8 cellular contexts compared by ENCODE assay signal in genomic region chr17:59753522-59754467, GRCh38. TPM values are rescaled to one million over a fixed set of nuclear protein-coding genes. Genes with fewer than 3 reads are reported as not detected.
DNase-seq lines count a peak whose midpoint lies in the region; ATAC-seq, FAIRE-seq and TF ChIP-seq lines count a peak whose summit lies in the region.

No MANE protein-coding gene starts in this region.

- peak overlapping the region; percentile 82 for H3K9ac ChIP-seq in PC-3 (ENCODE audit: low read length)

- peaks cover 16% of the 10 kb centered on the region for H3F3A ChIP-seq in PC-3 (ENCODE audit: low read length, unreplicated experiment)

- H3K4me1 ChIP-seq in PC-3 (ENCODE audit: insufficient read depth, low read length) (peaks cover 43% of the 10 kb centered on the region), small intestine (ENCODE audit: control insufficient read depth in 2 of 2, insufficient read depth in 1 of 2, low read depth in 1 of 2, low read length in 1 of 2) (peaks cover 0 to 4% of the 10 kb centered on the region in 2 donors)

- H3K36me3 ChIP-seq in BJ (ENCODE audit: control insufficient read depth, insufficient read depth, low read length), result no peaks in the 10 kb centered on the region
- H3K36me3 ChIP-seq in PC-3 (ENCODE audit: low read depth, low read length), result peaks cover 7% of the 10 kb centered on the region
- peaks cover 2 to 6% of the 10 kb centered on the region in 2 donors for H3K36me3 ChIP-seq in small intestine (ENCODE audit: control insufficient read depth in 2 of 2, insufficient read depth in 2 of 2, low read length in 2 of 2)

- DNase-seq in BJ (ENCODE audit: low read depth), result peak; percentile 66
- DNase-seq in LoVo (ENCODE audit: low spot score), result peak; percentile 87
- DNase-seq in PC-3, result peak; percentile 97
- peak; percentile 56 to 92 for DNase-seq in T47D (ENCODE audit: low read depth in 1 of 2, low spot score in 1 of 2)
- peak; percentile 91 for DNase-seq in iris pigment epithelial cell (ENCODE audit: low read depth)
- DNase-seq in small intestine, result peak; percentile 88
- DNase-seq in activated effector memory CD4-positive, alpha-beta T cell treated with Interleukin-2 at 50 U/mL for 16 hours, result no peak

- H3K27ac ChIP-seq in PC-3 (ENCODE audit: low read length) (peak overlapping the region; percentile 95), small intestine (ENCODE audit: low read depth in 1 of 2, low read length in 1 of 2) (no peak overlapping the region)

- peak; percentile 41 for ATAC-seq in GM18867 (IDR thresholded peaks at IDR 0.05; ENCODE audit: unreplicated experiment)
- peak; percentile 65 for ATAC-seq in PC-3

- WGBS in small intestine, 3 donors, result 25 to 29% (median 26%) methylated on average over 3 of the region's 3 CpGs

- POLR2A ChIA-PET in BJ (lab: Charles Lee) (interaction anchor here (0.6 to 3.8 kb wide), 9 partner anchors 20 to 106 kb away, joined by 3 to 45 read pairs (median 8); no protein-coding TSS in a partner anchor), PC-3 (lab: Charles Lee; ENCODE audit: unreplicated experiment) (interaction anchor here (0.6 to 2.8 kb wide), 11 partner anchors 26 to 100 kb away, joined by 3 to 110 read pairs (median 8); no protein-coding TSS in a partner anchor)

- TSS peak; percentile 97 for BruUV-seq in PC-3 (replicated peaks; lab: Mats Ljungman, UMichigan)

- intact Hi-C loops in PC-3 (cut with micrococcal nuclease), result loop anchor here (1.0 kb wide), 5 partner anchors 33 to 106 kb away; no protein-coding TSS in a partner anchor

- TF ChIP-seq CTCF in BJ (IDR thresholded peaks at IDR 0.05; ENCODE audit: insufficient read depth, low read depth, low read length), result peak; percentile 54
- TF ChIP-seq CTCF in PC-3 (conservative IDR thresholded peaks at IDR 0.05; ENCODE audit: low read depth, low read length), result peak; percentile 94

- peaks cover 41% of the 10 kb centered on the region for H3K79me2 ChIP-seq in PC-3 (ENCODE audit: low read length)

- no peaks in the 10 kb centered on the region for H3K9me3 ChIP-seq in PC-3 (ENCODE audit: low read length)
- H3K9me3 ChIP-seq in small intestine (ENCODE audit: control insufficient read depth, low read depth), result no peaks in the 10 kb centered on the region

- H3K27me3 ChIP-seq in BJ (ENCODE audit: control insufficient read depth, insufficient read depth, low read length) (no peaks in the 10 kb centered on the region), PC-3 (ENCODE audit: low read length) (no peaks in the 10 kb centered on the region), small intestine (ENCODE audit: control insufficient read depth in 2 of 2, insufficient read depth in 2 of 2, low read length in 2 of 2) (no peaks in the 10 kb centered on the region)

- H3K4me3 ChIP-seq in BJ (ENCODE audit: low read depth, low read length), result 0 out of 2 replicates have a peak overlapping the region, but pooled peaks have one; percentile 13
- peak overlapping the region; percentile 48 for H3K4me3 ChIP-seq in PC-3 (ENCODE audit: low read length)
- no peak overlapping the region for H3K4me3 ChIP-seq in small intestine (ENCODE audit: low read depth in 1 of 2, low read length in 2 of 2)

- FAIRE-seq in small intestine (lab: Jason Lieb, UNC), result peak; percentile 19

- peak overlapping the region; percentile 79 for H3K4me2 ChIP-seq in PC-3 (ENCODE audit: low read length)

- H2AFZ ChIP-seq in PC-3 (ENCODE audit: low read length), result no peak overlapping the region

- no peaks in the 10 kb centered on the region for H4K20me1 ChIP-seq in PC-3 (ENCODE audit: low read length)

- CTCF ChIA-PET in BJ (lab: Yijun Ruan, JAX), result interaction anchor here (0.8 to 3.6 kb wide), 19 partner anchors 12 to 170 kb away, joined by 3 to 21 read pairs (median 4); no protein-coding TSS in a partner anchor
- CTCF ChIA-PET in PC-3 (lab: Charles Lee), result interaction anchor here (0.7 to 4.5 kb wide), 9 partner anchors 11 to 115 kb away, joined by 3 to 61 read pairs (median 4); no protein-coding TSS in a partner anchor

- no peaks in the 10 kb centered on the region for H3K9me2 ChIP-seq in PC-3 (replicated peaks; ENCODE audit: low read length)

- in situ Hi-C loops in T47D (cut with HindIII; ENCODE audit: low pct_unique_long_range_greater_than_20kb, low sequenced_read_pairs), result no loop called here

RNA-seq across cellular contexts. Expression of gene VMP1, which starts 46.3 kb away (rescaled TPM):
- polyA plus RNA-seq in BJ (2011; rRNA removed) (105 and 186 TPM in 2 replicates), small intestine (100 to 1,000 TPM in 1 of 3 donors, 10 to 100 TPM in 2; 62.1 to 110 (median 84.3) TPM)
- polyA minus RNA-seq in BJ (2011; rRNA and poly(A)+ RNA removed), result 276 and 308 TPM in 2 replicates
- 237 and 277 TPM in 2 replicates for total RNA-seq in PC-3 (2014; rRNA removed)

RNA-seq across cellular contexts. Expression of gene PTRH2, which starts 46.6 kb away (rescaled TPM):
- polyA plus RNA-seq in BJ (2011; rRNA removed), result 31.4 and 42.4 TPM in 2 replicates
- polyA minus RNA-seq in BJ (2011; rRNA and poly(A)+ RNA removed), result 6.5 and 10.0 TPM in 2 replicates
- total RNA-seq in PC-3 (2014; rRNA removed), result 69.8 and 82.1 TPM in 2 replicates
- polyA plus RNA-seq in small intestine, result 10 to 100 TPM in 2 of 3 donors, 1 to 10 TPM in 1; 8.6 to 29.9 (median 14.5) TPM

Comparison
In these comparisons a context has a peak if more than half of its experiments do, and no peak if none do; other contexts are left out.
1. H3K4me3 ChIP-seq: peak in BJ (single experiment) and PC-3 (single experiment); none in small intestine (0 of 2).